19 cellular contexts compared by ENCODE assay signal in the genomic region with DNA sequence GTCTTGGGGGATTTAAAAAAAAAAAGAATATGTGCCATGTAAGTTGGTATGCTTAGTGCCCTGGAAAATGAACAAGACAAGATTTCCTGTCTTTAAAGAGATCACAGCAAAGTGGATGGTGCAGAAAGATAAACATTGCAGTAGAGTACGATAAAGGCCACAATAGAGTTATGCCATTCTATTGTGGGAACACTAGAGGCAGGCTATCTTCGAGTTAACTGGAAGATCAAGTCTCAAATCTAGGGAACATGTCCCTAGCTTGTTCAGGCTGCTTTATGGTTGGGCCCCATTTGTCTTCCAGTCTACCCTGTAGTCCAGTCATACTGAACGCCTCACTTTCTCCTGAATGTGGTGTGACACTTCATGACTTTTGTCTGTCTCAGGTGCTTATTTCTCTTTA. TPM values are rescaled to one million over a fixed set of nuclear protein-coding genes. Genes with fewer than 3 reads are reported as not detected.
DNase-seq lines count a peak whose midpoint lies in the region; ATAC-seq and TF ChIP-seq lines count a peak whose summit lies in the region.
"Had no signal": no experiment of that assay in that cellular context is flagged by ENCODE, and none has a peak within 500 bp of the region (broad histone marks: within the 10 kb centered on the region; RNA-seq: fewer than 3 reads in every experiment).

No MANE protein-coding gene starts in this region.

- ATAC-seq in activated CD4-positive, alpha-beta T cell treated with anti-CD3 and anti-CD28 coated beads for 36 hours = peak; percentile 40
- no peak for ATAC-seq in gastroesophageal sphincter

- CTCF ChIA-PET in activated CD4-positive, alpha-beta T cell treated with anti-CD3 and anti-CD28 coated beads for 36 hours (lab: Charles Lee) = interaction anchor here (1.0 to 2.4 kb wide), 4 partner anchors 25 to 208 kb away, joined by 3 to 10 read pairs (median 3); no protein-coding TSS in a partner anchor

- intact Hi-C loops in activated CD4-positive, alpha-beta T cell treated with anti-CD3 and anti-CD28 coated beads for 36 hours (cut with DNase I, micrococcal nuclease) = no loop called here

- no peaks in the 10 kb centered on the region for H3K27me3 Mint-ChIP-seq in activated CD4-positive, alpha-beta T cell treated with anti-CD3 and anti-CD28 coated beads for 36 hours
- H3K27me3 Mint-ChIP-seq in progenitor cell of endocrine pancreas = no peaks in the 10 kb centered on the region
- H3K27me3 Mint-ChIP-seq: activated CD4-positive, alpha-beta memory T cell treated with anti-CD3 and anti-CD28 coated beads for 36 hours; brain had no signal

- H3K27ac Mint-ChIP-seq in activated CD4-positive, alpha-beta T cell treated with anti-CD3 and anti-CD28 coated beads for 36 hours = peak overlapping the region; percentile 16
- peak overlapping the region; percentile 3 for H3K27ac Mint-ChIP-seq in progenitor cell of endocrine pancreas
- H3K27ac Mint-ChIP-seq: activated CD4-positive, alpha-beta memory T cell treated with anti-CD3 and anti-CD28 coated beads for 36 hours had no signal

- H3K4me1 Mint-ChIP-seq in activated CD4-positive, alpha-beta T cell treated with anti-CD3 and anti-CD28 coated beads for 36 hours = peaks cover 16% of the 10 kb centered on the region
- H3K4me1 Mint-ChIP-seq in progenitor cell of endocrine pancreas (ENCODE audit: low read depth) = no peaks in the 10 kb centered on the region
- H3K4me1 Mint-ChIP-seq: brain had no signal

- WGBS in gastroesophageal sphincter (ENCODE audit: low coverage in 1 of 2), 2 donors = 71 to 75% methylated on average over 3 of the region's 3 CpGs

- H3K9me3 Mint-ChIP-seq in activated CD4-positive, alpha-beta T cell treated with anti-CD3 and anti-CD28 coated beads for 36 hours (ENCODE audit: low read depth) = no peaks in the 10 kb centered on the region
- no peaks in the 10 kb centered on the region for H3K9me3 Mint-ChIP-seq in progenitor cell of endocrine pancreas (ENCODE audit: low read depth)
- H3K9me3 Mint-ChIP-seq: activated CD4-positive, alpha-beta memory T cell treated with anti-CD3 and anti-CD28 coated beads for 36 hours; brain had no signal

- H3K36me3 ChIP-seq in brain microvascular endothelial cell (replicated peaks) (peaks cover 20% of the 10 kb centered on the region), right atrium auricular region (peaks cover 17% of the 10 kb centered on the region), gastroesophageal sphincter (peaks cover 0 to 44% of the 10 kb centered on the region in 2 donors)
- peaks cover 4% of the 10 kb centered on the region for H3K36me3 ChIP-seq in effector memory CD4-positive, alpha-beta T cell (ENCODE audit: control insufficient read depth, insufficient read depth, low read length)

- no peaks in the 10 kb centered on the region for H3K4me1 ChIP-seq in right atrium auricular region
- H3K4me1 ChIP-seq in effector memory CD4-positive, alpha-beta T cell (ENCODE audit: control insufficient read depth, insufficient read depth, low read length, poor library complexity, severe bottlenecking) = no peaks in the 10 kb centered on the region
- H3K4me1 ChIP-seq in gastroesophageal sphincter = peaks cover 0 to 15% (median 0%) of the 10 kb centered on the region in 3 donors

- H3K27me3 ChIP-seq in brain microvascular endothelial cell (replicated peaks) = no peaks in the 10 kb centered on the region
- no peaks in the 10 kb centered on the region for H3K27me3 ChIP-seq in right atrium auricular region
- no peaks in the 10 kb centered on the region for H3K27me3 ChIP-seq in effector memory CD4-positive, alpha-beta T cell (replicated peaks; ENCODE audit: control insufficient read depth, insufficient read depth, low read length, poor library complexity, severe bottlenecking)
- no peaks in the 10 kb centered on the region for H3K27me3 ChIP-seq in gastroesophageal sphincter

- POLR2A ChIA-PET in activated CD4-positive, alpha-beta T cell treated with anti-CD3 and anti-CD28 coated beads for 36 hours (lab: Charles Lee) = no interaction called here

- no peak overlapping the region for H3K4me3 ChIP-seq in brain microvascular endothelial cell (ENCODE audit: low read depth, low read length)
- H3K4me3 ChIP-seq in right atrium auricular region = no peak overlapping the region
- H3K4me3 ChIP-seq in effector memory CD4-positive, alpha-beta T cell (ENCODE audit: insufficient read depth, low read depth, low read length, poor library complexity, severe bottlenecking) = no peak overlapping the region
- H3K4me3 ChIP-seq in gastroesophageal sphincter = no peak overlapping the region

- in situ Hi-C loops in brain microvascular endothelial cell (cut with HindIII; ENCODE audit: low pct_ligation_motif_present, low sequenced_read_pairs) = no loop called here

- no peak for DNase-seq in activated CD4-positive, alpha-beta T cell treated with anti-CD3 and anti-CD28 coated beads for 36 hours
- DNase-seq in activated CD4-positive, alpha-beta T cell treated with anti-CD3 and anti-CD28 coated beads, Interleukin-2, amount 50 U/mL, for 1 hour = no peak
- DNase-seq in HT-29 (ENCODE audit: low spot score) (peak; percentile 16), brain microvascular endothelial cell (no peak), progenitor cell of endocrine pancreas (ENCODE audit: low spot score, unreplicated experiment) (no peak), right atrium auricular region (ENCODE audit: low spot score) (no peak)
- no peak for DNase-seq in effector memory CD4-positive, alpha-beta T cell
- DNase-seq: activated CD4-positive, alpha-beta memory T cell treated with anti-CD3 and anti-CD28 coated beads for 36 hours; activated gamma-delta T cell; DMS79; mesenchymal stem cell; NCI-H1417 treated with DMSO at 0.1 percent for 48 hours; occipital lobe; RPMI8226; T-helper 9 cell had no signal

- H3K27ac ChIP-seq in brain microvascular endothelial cell = no peak overlapping the region
- H3K27ac ChIP-seq in right atrium auricular region = no peak overlapping the region
- H3K27ac ChIP-seq in effector memory CD4-positive, alpha-beta T cell (ENCODE audit: insufficient read depth, low read length, poor library complexity, severe bottlenecking) = no peak overlapping the region
- H3K27ac ChIP-seq in gastroesophageal sphincter = no peak overlapping the region

- TF ChIP-seq CTCF in brain microvascular endothelial cell (IDR thresholded peaks at IDR 0.05; ENCODE audit: low read depth, low read length, missing control alignments) (peak; percentile 18), progenitor cell of endocrine pancreas (IDR thresholded peaks at IDR 0.05; ENCODE audit: unreplicated experiment) (peak; percentile 11), right atrium auricular region (IDR thresholded peaks at IDR 0.05) (no peak), gastroesophageal sphincter (IDR thresholded peaks at IDR 0.05) (no peak)

- no peak for TF ChIP-seq EP300 in gastroesophageal sphincter (IDR thresholded peaks at IDR 0.05)

- no peak overlapping the region for H3K4me3 Mint-ChIP-seq in activated CD4-positive, alpha-beta T cell treated with anti-CD3 and anti-CD28 coated beads for 36 hours
- H3K4me3 Mint-ChIP-seq in progenitor cell of endocrine pancreas (ENCODE audit: low read depth) = no peak overlapping the region
- H3K4me3 Mint-ChIP-seq: activated CD4-positive, alpha-beta memory T cell treated with anti-CD3 and anti-CD28 coated beads for 36 hours; brain had no signal

- H3K9me3 ChIP-seq in right atrium auricular region = no peaks in the 10 kb centered on the region
- H3K9me3 ChIP-seq in effector memory CD4-positive, alpha-beta T cell (ENCODE audit: control insufficient read depth, low read length) = no peaks in the 10 kb centered on the region
- no peaks in the 10 kb centered on the region for H3K9me3 ChIP-seq in gastroesophageal sphincter

- no peak for TF ChIP-seq POLR2A in gastroesophageal sphincter (IDR thresholded peaks at IDR 0.05)

- peaks cover 10% of the 10 kb centered on the region for H3K36me3 Mint-ChIP-seq in activated CD4-positive, alpha-beta T cell treated with anti-CD3 and anti-CD28 coated beads for 36 hours (ENCODE audit: low read depth)
- H3K36me3 Mint-ChIP-seq in progenitor cell of endocrine pancreas (ENCODE audit: insufficient read depth) = peaks cover 7% of the 10 kb centered on the region

RNA-seq across cellular contexts. Expression of a gene that starts 18.7 kb away (rescaled TPM):
- 100 to 1,000 TPM; 293 to 360 TPM for total RNA-seq in activated CD4-positive, alpha-beta T cell treated with anti-CD3 and anti-CD28 coated beads for 36 hours
- 208 and 228 TPM in 2 replicates for total RNA-seq in HT-29 (2014; rRNA removed; shearing (Covaris generic))
- 254 and 266 TPM in 2 replicates for total RNA-seq in progenitor cell of endocrine pancreas
- 100 to 1,000 TPM in 1 of 2 donors, 10 to 100 TPM in 1; 71.4 to 104 TPM for total RNA-seq in right atrium auricular region
- total RNA-seq in gastroesophageal sphincter = 100 to 1,000 TPM in 3 of 4 donors, 10 to 100 TPM in 1; 95.4 to 125 (median 110) TPM

RNA-seq across cellular contexts. Expression of a gene that starts 44.1 kb away (rescaled TPM):
- not detected for total RNA-seq in activated CD4-positive, alpha-beta T cell treated with anti-CD3 and anti-CD28 coated beads for 36 hours
- not detected in 2 replicates for total RNA-seq in HT-29 (2014; rRNA removed; shearing (Covaris generic))
- total RNA-seq in progenitor cell of endocrine pancreas = not detected in 2 replicates
- total RNA-seq in right atrium auricular region = 10 to 100 TPM in 1 of 2 donors, 1 to 10 TPM in 1; 3.1 to 32.4 TPM
- not detected for total RNA-seq in gastroesophageal sphincter
- total RNA-seq: activated CD4-positive, alpha-beta memory T cell treated with anti-CD3 and anti-CD28 coated beads for 36 hours; NCI-H460; occipital lobe; temporal lobe had no signal

Comparison
In these comparisons a context has a peak if more than half of its experiments do, and no peak if none do; other contexts are left out.
1. CTCF ChIP-seq: peak in brain microvascular endothelial cell (single experiment) and progenitor cell of endocrine pancreas (single experiment); none in right atrium auricular region (0 of 2) and gastroesophageal sphincter (0 of 4).